Comparison of ENCODE assay signal across 18 cellular contexts in the genomic region with DNA sequence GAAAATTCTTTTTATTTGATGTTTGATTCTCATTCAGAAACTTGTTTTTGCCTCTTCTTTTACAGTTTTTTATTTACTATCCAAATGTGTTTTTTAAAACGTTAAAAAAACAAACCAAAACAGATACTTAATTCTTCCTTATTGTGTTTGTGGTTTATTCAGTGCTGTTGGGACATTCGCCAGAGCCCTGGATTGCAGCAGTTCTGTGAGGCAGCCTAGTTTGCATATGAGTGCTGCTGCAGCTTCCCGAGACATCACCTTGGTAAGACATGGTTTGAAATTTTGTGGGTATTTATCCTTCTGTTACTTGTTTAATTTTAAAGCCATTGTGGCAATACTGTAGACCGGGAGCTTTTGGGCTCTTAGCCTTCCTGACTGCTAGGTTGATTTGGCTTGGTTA.
A peak's percentile ranks its signal among the peaks of the same experiment; 100 is the strongest.
DNase-seq lines count a peak whose midpoint lies in the region; ATAC-seq and TF ChIP-seq lines count a peak whose summit lies in the region.
"Had no signal": no experiment of that assay in that cellular context is flagged by ENCODE, and none has a peak within 500 bp of the region (broad histone marks: within the 10 kb centered on the region; RNA-seq: fewer than 3 reads in every experiment).

No MANE protein-coding gene starts in this region.

- H3K27me3 ChIP-seq in GM23248 (replicated peaks; ENCODE audit: insufficient read depth), result no peaks in the 10 kb centered on the region
- H3K27me3 ChIP-seq in OCI-LY1 (ENCODE audit: insufficient read depth, low read length), result no peaks in the 10 kb centered on the region
- H3K27me3 ChIP-seq in transverse colon, result no peaks in the 10 kb centered on the region
- H3K27me3 ChIP-seq: neutrophil, suprapubic skin had no signal

- H2AFZ ChIP-seq in GM23248 (no peak overlapping the region), OCI-LY1 (ENCODE audit: low read length) (no peak overlapping the region)

- no peaks in the 10 kb centered on the region for H4K20me1 ChIP-seq in GM23248 (ENCODE audit: insufficient read depth)
- no peaks in the 10 kb centered on the region for H4K20me1 ChIP-seq in OCI-LY1 (ENCODE audit: insufficient read depth, low read length)

- H3F3A ChIP-seq in GM23248 (ENCODE audit: insufficient read depth), result no peaks in the 10 kb centered on the region
- H3F3A ChIP-seq in OCI-LY1 (ENCODE audit: insufficient read depth, low read length), result no peaks in the 10 kb centered on the region

- H3K9ac ChIP-seq in GM23248 (no peak overlapping the region), OCI-LY1 (ENCODE audit: low read length) (no peak overlapping the region)

- peak; percentile 6 for DNase-seq in GM23248
- peak; percentile 21 for DNase-seq in fibroblast of gingiva (ENCODE audit: low read depth)
- DNase-seq in pons (ENCODE audit: low spot score), result peak; percentile 70
- DNase-seq in transverse colon, result no peak
- DNase-seq in mesenteric fat pad (ENCODE audit: low spot score), result no peak
- DNase-seq: activated naive CD8-positive, alpha-beta T cell treated with anti-CD3 and anti-CD28 coated beads for 36 hours; DND-41; immature natural killer cell; NCI-H2171; stimulated activated CD4-positive, alpha-beta T cell treated with anti-CD3 and anti-CD28 coated beads, Interleukin-2, amount 100 ng/mL, for 24 hours; T-helper 2 cell had no signal

- in situ Hi-C loops in GM23248 (cut with MboI) (no loop called here), transverse colon (cut with MboI; ENCODE audit: low pct_ligation_motif_present in 1 of 4, low pct_unique_long_range_greater_than_20kb in 1 of 4, low sequenced_read_pairs in 3 of 4) (loop anchor here in 1 of 4 donors (25.0 kb wide), 1 partner anchor 272 kb away; no protein-coding TSS in a partner anchor)

- H3K27ac ChIP-seq in GM23248, result no peak overlapping the region
- peak overlapping the region; percentile 74 for H3K27ac ChIP-seq in OCI-LY1 (ENCODE audit: low read depth, low read length, poor library complexity, severe bottlenecking)
- no peak overlapping the region for H3K27ac ChIP-seq in transverse colon
- H3K27ac ChIP-seq: C4-2B, neutrophil, suprapubic skin had no signal

- no peak overlapping the region for H3K4me2 ChIP-seq in GM23248 (ENCODE audit: unreplicated experiment)
- peak overlapping the region; percentile 10; the same call in 1 of the 2 replicates for H3K4me2 ChIP-seq in OCI-LY1 (ENCODE audit: low read length)

- WGBS in GM23248 (ENCODE audit: low coverage in 1 of 2, low lambda C conversion rate in 2 of 2, missing lambda C conversion rate in 2 of 2), 2 experiments, result 64 to 66% methylated on average over 4 of the region's 4 CpGs
- WGBS in transverse colon (ENCODE audit: low coverage in 1 of 2), 2 donors, result 53 to 68% methylated on average over 3 to 4 of the region's 4 CpGs

- no peak for ATAC-seq in HG03045 (IDR thresholded peaks at IDR 0.05; ENCODE audit: unreplicated experiment)
- ATAC-seq: sciatic nerve had no signal

- no peak for TF ChIP-seq CTCF in OCI-LY1 (IDR thresholded peaks at IDR 0.05; ENCODE audit: low read length)
- no peak for TF ChIP-seq CTCF in transverse colon (IDR thresholded peaks at IDR 0.05)

- intact Hi-C loops in transverse colon (cut with DNase I; ENCODE audit: low total_unique reads), result no loop called here

- no peaks in the 10 kb centered on the region for H3K9me3 ChIP-seq in GM23248 (ENCODE audit: low read depth)
- no peaks in the 10 kb centered on the region for H3K9me3 ChIP-seq in OCI-LY1 (ENCODE audit: low read length)
- H3K9me3 ChIP-seq in transverse colon, result no peaks in the 10 kb centered on the region
- H3K9me3 ChIP-seq: neutrophil, suprapubic skin had no signal

- no peak for TF ChIP-seq EP300 in transverse colon (IDR thresholded peaks at IDR 0.05; ENCODE audit: low read depth)

- TF ChIP-seq POLR2A in transverse colon (IDR thresholded peaks at IDR 0.05), result no peak

- H3K4me3 ChIP-seq in GM23248 (no peak overlapping the region), OCI-LY1 (ENCODE audit: low read depth, low read length, poor library complexity, severe bottlenecking) (no peak overlapping the region), transverse colon (no peak overlapping the region)
- H3K4me3 ChIP-seq: lung, suprapubic skin had no signal

- H3K9me2 ChIP-seq in GM23248 (ENCODE audit: insufficient read depth), result no peaks in the 10 kb centered on the region
- no peaks in the 10 kb centered on the region for H3K9me2 ChIP-seq in OCI-LY1 (ENCODE audit: low read depth, low read length)

- H3K36me3 ChIP-seq in GM23248 (ENCODE audit: low read depth) (no peaks in the 10 kb centered on the region), OCI-LY1 (ENCODE audit: insufficient read depth, low read length) (peaks cover 70% of the 10 kb centered on the region), transverse colon (no peaks in the 10 kb centered on the region)
- H3K36me3 ChIP-seq: neutrophil had no signal

- H3K79me2 ChIP-seq in GM23248 (ENCODE audit: insufficient read depth) (no peaks in the 10 kb centered on the region), OCI-LY1 (ENCODE audit: insufficient read depth, low read length) (peaks cover 4% of the 10 kb centered on the region; the same call in 1 of the 2 replicates)

- H3K4me1 ChIP-seq in GM23248 (ENCODE audit: insufficient read depth), result no peaks in the 10 kb centered on the region
- peaks cover 39% of the 10 kb centered on the region for H3K4me1 ChIP-seq in OCI-LY1 (ENCODE audit: insufficient read depth, low read length, severe bottlenecking)
- H3K4me1 ChIP-seq in transverse colon, result peaks cover 0 to 4% (median 0%) of the 10 kb centered on the region in 4 donors
- H3K4me1 ChIP-seq: suprapubic skin had no signal

Comparison
In these comparisons a context has a peak if more than half of its experiments do, and no peak if none do; other contexts are left out.
1. DNase-seq: peak in GM23248 (single experiment), fibroblast of gingiva (single experiment) and pons (single experiment); none in transverse colon (single experiment) and mesenteric fat pad (single experiment).